In the genomic region with DNA sequence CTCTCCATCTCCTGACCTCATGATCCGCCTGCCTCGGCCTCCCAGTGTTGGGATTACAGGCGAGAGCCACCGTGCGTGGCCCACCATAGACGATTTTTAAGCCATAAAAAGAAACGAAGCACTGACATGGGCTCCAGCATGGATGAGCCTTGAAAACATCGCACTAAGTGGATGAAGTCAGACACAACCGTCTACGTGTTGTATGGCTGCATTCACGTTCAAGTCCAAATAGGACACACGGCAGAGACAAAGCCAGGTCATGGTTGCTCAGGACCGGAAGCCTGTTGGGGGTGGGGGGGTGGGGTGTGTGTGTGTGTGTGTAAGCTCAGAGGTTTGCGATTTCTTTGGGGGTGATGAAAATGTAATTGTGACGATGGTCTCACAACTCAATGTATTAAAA, we compare ENCODE assay signal across 1 cellular context.
TF ChIP-seq lines count a peak whose summit lies in the region.

No MANE protein-coding gene starts in this region.

TF ChIP-seq in GM23338, 12 proteins besides CTCF, POLR2A, EP300 and RAD21:
- TF ChIP-seq ZNF331 (CRISPR knock-in tag; IDR thresholded peaks at IDR 0.05; ENCODE audit: low read depth) (no peak), JUNB (IDR thresholded peaks at IDR 0.05; ENCODE audit: unreplicated experiment) (no peak), STAT1 (IDR thresholded peaks at IDR 0.05; ENCODE audit: unreplicated experiment) (no peak), POLR2AphosphoS5 (IDR thresholded peaks at IDR 0.05; ENCODE audit: low read depth) (no peak; the same call in 1 of the 2 replicates)
- TF ChIP-seq, protein P1, sequence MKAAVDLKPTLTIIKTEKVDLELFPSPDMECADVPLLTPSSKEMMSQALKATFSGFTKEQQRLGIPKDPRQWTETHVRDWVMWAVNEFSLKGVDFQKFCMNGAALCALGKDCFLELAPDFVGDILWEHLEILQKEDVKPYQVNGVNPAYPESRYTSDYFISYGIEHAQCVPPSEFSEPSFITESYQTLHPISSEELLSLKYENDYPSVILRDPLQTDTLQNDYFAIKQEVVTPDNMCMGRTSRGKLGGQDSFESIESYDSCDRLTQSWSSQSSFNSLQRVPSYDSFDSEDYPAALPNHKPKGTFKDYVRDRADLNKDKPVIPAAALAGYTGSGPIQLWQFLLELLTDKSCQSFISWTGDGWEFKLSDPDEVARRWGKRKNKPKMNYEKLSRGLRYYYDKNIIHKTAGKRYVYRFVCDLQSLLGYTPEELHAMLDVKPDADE (IDR thresholded peaks at IDR 0.05) = no peak
- TF ChIP-seq, protein P2, sequence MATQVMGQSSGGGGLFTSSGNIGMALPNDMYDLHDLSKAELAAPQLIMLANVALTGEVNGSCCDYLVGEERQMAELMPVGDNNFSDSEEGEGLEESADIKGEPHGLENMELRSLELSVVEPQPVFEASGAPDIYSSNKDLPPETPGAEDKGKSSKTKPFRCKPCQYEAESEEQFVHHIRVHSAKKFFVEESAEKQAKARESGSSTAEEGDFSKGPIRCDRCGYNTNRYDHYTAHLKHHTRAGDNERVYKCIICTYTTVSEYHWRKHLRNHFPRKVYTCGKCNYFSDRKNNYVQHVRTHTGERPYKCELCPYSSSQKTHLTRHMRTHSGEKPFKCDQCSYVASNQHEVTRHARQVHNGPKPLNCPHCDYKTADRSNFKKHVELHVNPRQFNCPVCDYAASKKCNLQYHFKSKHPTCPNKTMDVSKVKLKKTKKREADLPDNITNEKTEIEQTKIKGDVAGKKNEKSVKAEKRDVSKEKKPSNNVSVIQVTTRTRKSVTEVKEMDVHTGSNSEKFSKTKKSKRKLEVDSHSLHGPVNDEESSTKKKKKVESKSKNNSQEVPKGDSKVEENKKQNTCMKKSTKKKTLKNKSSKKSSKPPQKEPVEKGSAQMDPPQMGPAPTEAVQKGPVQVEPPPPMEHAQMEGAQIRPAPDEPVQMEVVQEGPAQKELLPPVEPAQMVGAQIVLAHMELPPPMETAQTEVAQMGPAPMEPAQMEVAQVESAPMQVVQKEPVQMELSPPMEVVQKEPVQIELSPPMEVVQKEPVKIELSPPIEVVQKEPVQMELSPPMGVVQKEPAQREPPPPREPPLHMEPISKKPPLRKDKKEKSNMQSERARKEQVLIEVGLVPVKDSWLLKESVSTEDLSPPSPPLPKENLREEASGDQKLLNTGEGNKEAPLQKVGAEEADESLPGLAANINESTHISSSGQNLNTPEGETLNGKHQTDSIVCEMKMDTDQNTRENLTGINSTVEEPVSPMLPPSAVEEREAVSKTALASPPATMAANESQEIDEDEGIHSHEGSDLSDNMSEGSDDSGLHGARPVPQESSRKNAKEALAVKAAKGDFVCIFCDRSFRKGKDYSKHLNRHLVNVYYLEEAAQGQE (IDR thresholded peaks at IDR 0.05; ENCODE audit: unreplicated experiment) = no peak
